Comparison of ENCODE assay signal across 39 cellular contexts in the genomic region with DNA sequence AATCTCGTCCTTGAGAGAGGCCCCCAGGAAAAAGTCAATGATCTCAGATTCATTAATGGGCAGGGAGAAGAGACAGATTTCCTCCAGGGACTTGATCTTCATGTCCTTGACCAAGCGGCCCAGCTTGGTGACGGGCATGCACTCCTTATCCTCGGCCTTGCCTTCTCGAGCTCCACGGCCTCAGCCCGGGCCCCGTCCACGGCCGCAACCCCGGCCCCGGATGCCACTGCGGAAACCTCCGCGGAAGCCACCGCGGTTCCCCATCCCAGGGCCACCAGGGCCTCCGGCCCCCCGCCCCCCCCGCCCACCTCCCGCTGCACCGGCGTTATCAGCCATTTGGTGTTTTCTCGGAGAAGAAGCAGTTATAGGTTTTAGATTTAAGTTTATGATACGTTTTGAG.
"Had no signal": no experiment of that assay in that cellular context is flagged by ENCODE, and none has a peak within 500 bp of the region (broad histone marks: within the 10 kb centered on the region; RNA-seq: fewer than 3 reads in every experiment).

No MANE protein-coding gene starts in this region.

- H3K4me1 ChIP-seq: ascending aorta, body of pancreas, breast epithelium had no signal

- H3K36me3 ChIP-seq: adrenal gland, brain microvascular endothelial cell, breast epithelium, cardiac muscle cell had no signal

- H3K27me3 Mint-ChIP-seq: activated naive CD4-positive, alpha-beta T cell treated with anti-CD3 and anti-CD28 coated beads, Interleukin-2, amount 10 ng/mL, durations not matched to agents 7 days and 5 days; activated naive CD4-positive, alpha-beta T cell treated with anti-CD3 and anti-CD28 coated beads, Interleukin-2, amount 50 U/mL, for 24 hours; activated naive CD8-positive, alpha-beta T cell; activated naive CD8-positive, alpha-beta T cell treated with anti-CD3 and anti-CD28 coated beads for 36 hours; activated naive CD8-positive, alpha-beta T cell treated with anti-CD3 and anti-CD28 coated beads, Interleukin-2, amount 10 ng/mL, durations not matched to agents 7 days and 5 days; activated naive CD8-positive, alpha-beta T cell treated with anti-CD3 and anti-CD28 coated beads, Interleukin-2, amount 50 U/mL, for 24 hours; activated T-cell treated with anti-CD3 and anti-CD28 coated beads, Interleukin-2, amount 50 U/mL, for 24 hours; activated T-helper 17 cell treated with anti-CD3 and anti-CD28 coated beads, Interleukin-2, amount 50 U/mL, for 72 hours; brain; central memory CD8-positive, alpha-beta T cell had no signal

- ATAC-seq: activated naive CD4-positive, alpha-beta T cell treated with anti-CD3 and anti-CD28 coated beads, Interleukin-2, amount 50 U/mL, for 72 hours; activated naive CD8-positive, alpha-beta T cell treated with anti-CD3 and anti-CD28 coated beads, Interleukin-2, amount 50 U/mL, for 24 hours; activated T-cell treated with anti-CD3 and anti-CD28 coated beads, Interleukin-2, amount 50 U/mL, for 4 hours; activated T-cell treated with anti-CD3 and anti-CD28 coated beads, Interleukin-2, amount 50 U/mL, for 72 hours; activated T-helper 17 cell treated with anti-CD3 and anti-CD28 coated beads, Interleukin-2, amount 50 U/mL, for 72 hours; body of pancreas had no signal

- H3K27ac ChIP-seq: adrenal gland, ascending aorta, body of pancreas, brain microvascular endothelial cell, breast epithelium, cardiac muscle cell had no signal

- H3K4me3 Mint-ChIP-seq: activated naive CD4-positive, alpha-beta T cell treated with anti-CD3 and anti-CD28 coated beads for 36 hours; activated naive CD4-positive, alpha-beta T cell treated with anti-CD3 and anti-CD28 coated beads, Interleukin-2, amount 10 ng/mL, durations not matched to agents 7 days and 5 days; activated naive CD4-positive, alpha-beta T cell treated with anti-CD3 and anti-CD28 coated beads, Interleukin-2, amount 50 U/mL, for 24 hours; activated naive CD8-positive, alpha-beta T cell; activated naive CD8-positive, alpha-beta T cell treated with anti-CD3 and anti-CD28 coated beads for 36 hours; activated naive CD8-positive, alpha-beta T cell treated with anti-CD3 and anti-CD28 coated beads, Interleukin-2, amount 10 ng/mL, durations not matched to agents 7 days and 5 days; activated naive CD8-positive, alpha-beta T cell treated with anti-CD3 and anti-CD28 coated beads, Interleukin-2, amount 50 U/mL, for 24 hours; activated T-cell treated with anti-CD3 and anti-CD28 coated beads, Interleukin-2, amount 50 U/mL, for 24 hours; activated T-cell treated with anti-CD3 and anti-CD28 coated beads, Interleukin-2, amount 50 U/mL, for 4 hours; activated T-cell treated with anti-CD3 and anti-CD28 coated beads, Interleukin-2, amount 50 U/mL, for 72 hours; activated T-helper 1 cell treated with anti-CD3 and anti-CD28 coated beads, Interleukin-12 subunit alpha, Interleukin-12 subunit beta, Interleukin-2, Interleukin-4 antibody, amounts not matched to agents 30 ng/mL and 10 ng/mL and 1 ng/mL, durations not matched to agents 14 hours and 24 hours and 36 hours; activated T-helper 17 cell treated with anti-CD3 and anti-CD28 coated beads, Interleukin-2, amount 50 U/mL, for 72 hours; brain; central memory CD8-positive, alpha-beta T cell had no signal

- H3K4me3 ChIP-seq: adrenal gland, ascending aorta, body of pancreas, breast epithelium, cardiac muscle cell had no signal

- H3K27ac Mint-ChIP-seq: activated naive CD4-positive, alpha-beta T cell treated with anti-CD3 and anti-CD28 coated beads for 36 hours; activated naive CD4-positive, alpha-beta T cell treated with anti-CD3 and anti-CD28 coated beads, Interleukin-2, amount 10 ng/mL, durations not matched to agents 7 days and 5 days; activated naive CD4-positive, alpha-beta T cell treated with anti-CD3 and anti-CD28 coated beads, Interleukin-2, amount 50 U/mL, for 24 hours; activated naive CD4-positive, alpha-beta T cell treated with anti-CD3 and anti-CD28 coated beads, Interleukin-2, amount 50 U/mL, for 72 hours; activated naive CD8-positive, alpha-beta T cell; activated naive CD8-positive, alpha-beta T cell treated with anti-CD3 and anti-CD28 coated beads for 36 hours; activated naive CD8-positive, alpha-beta T cell treated with anti-CD3 and anti-CD28 coated beads, Interleukin-2, amount 10 ng/mL, durations not matched to agents 7 days and 5 days; activated naive CD8-positive, alpha-beta T cell treated with anti-CD3 and anti-CD28 coated beads, Interleukin-2, amount 50 U/mL, for 24 hours; activated T-cell treated with anti-CD3 and anti-CD28 coated beads, Interleukin-2, amount 50 U/mL, for 24 hours; activated T-cell treated with anti-CD3 and anti-CD28 coated beads, Interleukin-2, amount 50 U/mL, for 72 hours; activated T-helper 1 cell treated with anti-CD3 and anti-CD28 coated beads, Interleukin-12 subunit alpha, Interleukin-12 subunit beta, Interleukin-2, Interleukin-4 antibody, amounts not matched to agents 30 ng/mL and 10 ng/mL and 1 ng/mL, durations not matched to agents 14 hours and 24 hours and 36 hours; activated T-helper 17 cell treated with anti-CD3 and anti-CD28 coated beads, Interleukin-2, amount 50 U/mL, for 72 hours; activated T-helper 2 cell treated with anti-CD3 and anti-CD28 coated beads, Interferon-gamma antibody, Interleukin-2, Interleukin-4, amounts not matched to agents 10 μg/mL and 5 μg/mL and 100 μg/mL, durations not matched to agents 14 hours and 24 hours and 36 hours; brain had no signal

- FAIRE-seq: astrocyte, bronchial epithelial cell had no signal

- H3K4me1 Mint-ChIP-seq: activated naive CD4-positive, alpha-beta T cell treated with anti-CD3 and anti-CD28 coated beads, Interleukin-2, amount 10 ng/mL, durations not matched to agents 7 days and 5 days; activated naive CD8-positive, alpha-beta T cell treated with anti-CD3 and anti-CD28 coated beads, Interleukin-2, amount 10 ng/mL, durations not matched to agents 7 days and 5 days had no signal

- DNase-seq: activated effector memory CD4-positive, alpha-beta T cell treated with anti-CD3 and anti-CD28 coated beads, Interleukin-2, amount 50 U/mL, for 16 hours; activated effector memory CD4-positive, alpha-beta T cell treated with Interleukin-2 at 50 U/mL for 16 hours; activated gamma-delta T cell; activated gamma-delta T cell treated with Interleukin-2 at 50 U/mL for 16 hours; activated naive CD4-positive, alpha-beta T cell; activated naive CD4-positive, alpha-beta T cell treated with anti-CD3 and anti-CD28 coated beads for 36 hours; activated naive CD4-positive, alpha-beta T cell treated with anti-CD3 and anti-CD28 coated beads, Interleukin-2, amount 10 ng/mL, durations not matched to agents 7 days and 5 days; activated naive CD4-positive, alpha-beta T cell treated with anti-CD3 and anti-CD28 coated beads, Interleukin-2, amount 50 U/mL, for 16 hours; activated naive CD4-positive, alpha-beta T cell treated with Interleukin-2 at 50 U/mL for 16 hours; activated naive CD8-positive, alpha-beta T cell treated with anti-CD3 and anti-CD28 coated beads for 36 hours; activated naive CD8-positive, alpha-beta T cell treated with anti-CD3 and anti-CD28 coated beads, Interleukin-2, amount 10 ng/mL, durations not matched to agents 7 days and 5 days; activated naive CD8-positive, alpha-beta T cell treated with anti-CD3 and anti-CD28 coated beads, Interleukin-2, amount 50 U/mL, for 24 hours; activated T-cell treated with anti-CD3 and anti-CD28 coated beads, Interleukin-2, amount 50 U/mL, for 24 hours; activated T-cell treated with anti-CD3 and anti-CD28 coated beads, Interleukin-2, amount 50 U/mL, for 4 hours; activated T-cell treated with anti-CD3 and anti-CD28 coated beads, Interleukin-2, amount 50 U/mL, for 48 hours; activated T-cell treated with anti-CD3 and anti-CD28 coated beads, Interleukin-2, amount 50 U/mL, for 72 hours; amniotic stem cell; amygdala; anterior cingulate cortex; aorta; body of pancreas; brain microvascular endothelial cell; caudate nucleus; central memory CD4-positive, alpha-beta T cell; cerebellar nuclear complex had no signal

- H3K9me3 Mint-ChIP-seq: activated naive CD4-positive, alpha-beta T cell treated with anti-CD3 and anti-CD28 coated beads, Interleukin-2, amount 10 ng/mL, durations not matched to agents 7 days and 5 days; activated naive CD4-positive, alpha-beta T cell treated with anti-CD3 and anti-CD28 coated beads, Interleukin-2, amount 50 U/mL, for 24 hours; activated naive CD4-positive, alpha-beta T cell treated with anti-CD3 and anti-CD28 coated beads, Interleukin-2, amount 50 U/mL, for 72 hours; activated naive CD8-positive, alpha-beta T cell treated with anti-CD3 and anti-CD28 coated beads for 36 hours; activated naive CD8-positive, alpha-beta T cell treated with anti-CD3 and anti-CD28 coated beads, Interleukin-2, amount 10 ng/mL, durations not matched to agents 7 days and 5 days; activated naive CD8-positive, alpha-beta T cell treated with anti-CD3 and anti-CD28 coated beads, Interleukin-2, amount 50 U/mL, for 24 hours; activated T-cell treated with anti-CD3 and anti-CD28 coated beads, Interleukin-2, amount 50 U/mL, for 24 hours; activated T-cell treated with anti-CD3 and anti-CD28 coated beads, Interleukin-2, amount 50 U/mL, for 4 hours; activated T-cell treated with anti-CD3 and anti-CD28 coated beads, Interleukin-2, amount 50 U/mL, for 72 hours; activated T-helper 1 cell treated with anti-CD3 and anti-CD28 coated beads, Interleukin-12 subunit alpha, Interleukin-12 subunit beta, Interleukin-2, Interleukin-4 antibody, amounts not matched to agents 30 ng/mL and 10 ng/mL and 1 ng/mL, durations not matched to agents 14 hours and 24 hours and 36 hours; activated T-helper 17 cell treated with anti-CD3 and anti-CD28 coated beads, Interleukin-2, amount 50 U/mL, for 72 hours; activated T-helper 2 cell treated with anti-CD3 and anti-CD28 coated beads, Interferon-gamma antibody, Interleukin-2, Interleukin-4, amounts not matched to agents 10 μg/mL and 5 μg/mL and 100 μg/mL, durations not matched to agents 14 hours and 24 hours and 36 hours; central memory CD8-positive, alpha-beta T cell had no signal

- H3K27me3 ChIP-seq: adrenal gland, ascending aorta, body of pancreas, brain microvascular endothelial cell, breast epithelium, cardiac muscle cell had no signal

- H3K9me3 ChIP-seq: adrenal gland, ascending aorta, body of pancreas, breast epithelium had no signal

- H3K36me3 Mint-ChIP-seq: activated naive CD4-positive, alpha-beta T cell treated with anti-CD3 and anti-CD28 coated beads, Interleukin-2, amount 50 U/mL, for 72 hours had no signal
